ENCODE assay signal across 11 cellular contexts in the genomic region with DNA sequence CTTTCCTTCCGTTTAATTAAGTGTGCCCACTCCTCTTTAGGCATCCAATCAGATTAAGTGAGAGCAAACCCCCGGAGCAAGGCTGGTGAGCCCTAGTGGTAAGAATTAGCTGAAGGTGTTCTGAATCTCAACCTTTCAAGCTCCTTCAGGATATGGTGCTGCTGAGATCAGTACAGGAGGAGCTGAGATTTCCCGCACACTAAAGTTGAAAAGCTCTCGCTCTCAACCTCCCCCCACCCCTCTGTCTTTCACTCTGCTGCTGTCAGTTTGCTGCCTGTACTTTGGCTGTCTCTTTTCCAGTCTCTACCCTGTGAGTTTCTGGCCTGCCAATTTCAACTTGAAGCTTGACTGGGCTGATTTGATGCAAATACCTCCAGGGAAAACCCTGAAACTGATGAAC. TPM values are rescaled to one million over a fixed set of nuclear protein-coding genes. Genes with fewer than 3 reads are reported as not detected.
DNase-seq lines count a peak whose midpoint lies in the region; ATAC-seq, FAIRE-seq and TF ChIP-seq lines count a peak whose summit lies in the region.
"Had no signal": no experiment of that assay in that cellular context is flagged by ENCODE, and none has a peak within 500 bp of the region (broad histone marks: within the 10 kb centered on the region; RNA-seq: fewer than 3 reads in every experiment).

No MANE protein-coding gene starts in this region.

- H3K9me3 Mint-ChIP-seq in stimulated activated naive B cell treated with anti-CD40 and anti-IgM and Interleukin-4, amounts not matched to agents 10 μg/mL and 1 μg/mL and 100 μg/mL, for 72 hours = no peaks in the 10 kb centered on the region
- H3K9me3 Mint-ChIP-seq: activated CD4-positive, alpha-beta T cell treated with anti-CD3 and anti-CD28 coated beads, Interleukin-2, amount 10 ng/mL, durations not matched to agents 7 days and 5 days had no signal

- ATAC-seq in HepG2 (peak; percentile 46; the same call in 1 of the 3 replicates), HG02884 (IDR thresholded peaks at IDR 0.05; ENCODE audit: unreplicated experiment) (no peak), GM19467 (IDR thresholded peaks at IDR 0.05; ENCODE audit: unreplicated experiment) (no peak), HG02970 (IDR thresholded peaks at IDR 0.05; ENCODE audit: low FRiP score, unreplicated experiment) (no peak)
- ATAC-seq in stimulated activated naive B cell treated with anti-CD40 and anti-IgM and Interleukin-4, amounts not matched to agents 10 μg/mL and 1 μg/mL and 100 μg/mL, for 72 hours (replicated peaks) = no peak
- ATAC-seq: body of pancreas, PC-3 had no signal

- H3K27ac ChIP-seq in coronary artery = peak overlapping the region; percentile 83 to 93
- H3K27ac ChIP-seq in HepG2 (ENCODE audit: extremely low read length, insufficient read depth, low read length) = no peak overlapping the region
- H3K27ac ChIP-seq: body of pancreas had no signal

- no peaks in the 10 kb centered on the region for H3K9me2 ChIP-seq in Loucy (replicated peaks; ENCODE audit: low read depth, low read length)

- H3K9me3 ChIP-seq in Loucy (ENCODE audit: insufficient read depth, low read depth, low read length) (no peaks in the 10 kb centered on the region), HepG2 (ENCODE audit: low read length) (no peaks in the 10 kb centered on the region)
- H3K9me3 ChIP-seq: body of pancreas had no signal

- DNase-seq in coronary artery (ENCODE audit: low spot score) (no peak), HepG2 (ENCODE audit: low spot score) (no peak), GM19239 (ENCODE audit: insufficient read length, low spot score) (no peak)
- DNase-seq in stimulated activated naive B cell treated with anti-CD40 and anti-IgM and Interleukin-4, amounts not matched to agents 10 μg/mL and 1 μg/mL and 100 μg/mL, for 72 hours = no peak
- DNase-seq: activated CD4-positive, alpha-beta T cell treated with anti-CD3 and anti-CD28 coated beads, Interleukin-2, amount 10 ng/mL, durations not matched to agents 7 days and 5 days; body of pancreas; PC-3 had no signal

- peaks cover 8 to 13% of the 10 kb centered on the region in 2 donors for H3K36me3 Mint-ChIP-seq in stimulated activated naive B cell treated with anti-CD40 and anti-IgM and Interleukin-4, amounts not matched to agents 10 μg/mL and 1 μg/mL and 100 μg/mL, for 72 hours

- H3K4me1 ChIP-seq in Loucy (ENCODE audit: insufficient read depth, low read length, poor library complexity, severe bottlenecking) (peaks cover 26% of the 10 kb centered on the region), HepG2 (ENCODE audit: insufficient read depth, low read length) (no peaks in the 10 kb centered on the region)

- no peaks in the 10 kb centered on the region for H3K27me3 Mint-ChIP-seq in stimulated activated naive B cell treated with anti-CD40 and anti-IgM and Interleukin-4, amounts not matched to agents 10 μg/mL and 1 μg/mL and 100 μg/mL, for 72 hours

- peak overlapping the region; percentile 14 for H3K27ac Mint-ChIP-seq in stimulated activated naive B cell treated with anti-CD40 and anti-IgM and Interleukin-4, amounts not matched to agents 10 μg/mL and 1 μg/mL and 100 μg/mL, for 72 hours
- H3K27ac Mint-ChIP-seq: activated CD4-positive, alpha-beta T cell treated with anti-CD3 and anti-CD28 coated beads, Interleukin-2, amount 10 ng/mL, durations not matched to agents 7 days and 5 days had no signal

- BruUV-seq in HepG2 (replicated peaks; lab: Mats Ljungman, UMichigan) = no TSS peak

- H3F3A ChIP-seq in Loucy (ENCODE audit: low read depth) = no peaks in the 10 kb centered on the region

- H3K36me3 ChIP-seq in Loucy (ENCODE audit: insufficient read depth, low read length) (no peaks in the 10 kb centered on the region; the same call in 1 of the 2 replicates), HepG2 (replicated peaks in 1 of 2; ENCODE audit: control insufficient read depth in 1 of 2, insufficient read depth in 2 of 2, low read length in 2 of 2) (no peaks in the 10 kb centered on the region)

- 6% methylated on average over 4 of the region's 4 CpGs for WGBS in HepG2 (ENCODE audit: low lambda C conversion rate)

- H3K4me2 ChIP-seq in Loucy (ENCODE audit: low read depth, low read length, poor library complexity, severe bottlenecking) = no peak overlapping the region
- H3K4me2 ChIP-seq in HepG2 (ENCODE audit: low read depth, low read length) = no peak overlapping the region

- no peak for TF ChIP-seq RAD21 in HepG2 (CRISPR knock-in tag; IDR thresholded peaks at IDR 0.05)

- H3K4me1 Mint-ChIP-seq in stimulated activated naive B cell treated with anti-CD40 and anti-IgM and Interleukin-4, amounts not matched to agents 10 μg/mL and 1 μg/mL and 100 μg/mL, for 72 hours = peaks cover 44 to 59% of the 10 kb centered on the region in 2 donors
- H3K4me1 Mint-ChIP-seq: activated CD4-positive, alpha-beta T cell treated with anti-CD3 and anti-CD28 coated beads, Interleukin-2, amount 10 ng/mL, durations not matched to agents 7 days and 5 days had no signal

- TF ChIP-seq POLR2A in HepG2 (IDR thresholded peaks at IDR 0.05; ENCODE audit: insufficient read depth in 1 of 2, low read depth in 2 of 2, low read length in 2 of 2) = no peak

- TF ChIP-seq CTCF in Loucy (conservative IDR thresholded peaks at IDR 0.05; ENCODE audit: low read length) (0 out of 2 replicates have a peak, but pooled peaks have one; percentile 16), coronary artery (IDR thresholded peaks at IDR 0.05) (no peak), HepG2 (CRISPR knock-in tag; IDR thresholded peaks at IDR 0.05) (no peak)

- H4K20me1 ChIP-seq in Loucy (ENCODE audit: insufficient read depth, low read length, poor library complexity, severe bottlenecking) = peaks cover 14% of the 10 kb centered on the region
- H4K20me1 ChIP-seq in HepG2 (ENCODE audit: insufficient read depth, low read length) = no peaks in the 10 kb centered on the region

- H3K4me3 ChIP-seq in Loucy (ENCODE audit: low read length, poor library complexity, severe bottlenecking) (no peak overlapping the region), coronary artery (peak overlapping the region; percentile 56), HepG2 (replicated peaks in 1 of 3; ENCODE audit: insufficient read depth in 1 of 3, low read depth in 2 of 3, low read length in 3 of 3) (no peak overlapping the region)
- H3K4me3 ChIP-seq: body of pancreas had no signal

- peaks cover 52% of the 10 kb centered on the region for H3K79me2 ChIP-seq in Loucy (ENCODE audit: insufficient read depth, low read length)
- no peaks in the 10 kb centered on the region for H3K79me2 ChIP-seq in HepG2 (ENCODE audit: insufficient read depth, low read length)

- intact Hi-C loops in HepG2 (cut with micrococcal nuclease; ENCODE audit: unreplicated experiment) = no loop called here

- POLR2A ChIA-PET in HepG2 (lab: Yijun Ruan, JAX) = no interaction called here

- H3K4me3 Mint-ChIP-seq in stimulated activated naive B cell treated with anti-CD40 and anti-IgM and Interleukin-4, amounts not matched to agents 10 μg/mL and 1 μg/mL and 100 μg/mL, for 72 hours = no peak overlapping the region
- H3K4me3 Mint-ChIP-seq: activated CD4-positive, alpha-beta T cell treated with anti-CD3 and anti-CD28 coated beads, Interleukin-2, amount 10 ng/mL, durations not matched to agents 7 days and 5 days had no signal

- H2AFZ ChIP-seq in Loucy (ENCODE audit: low read length) (no peak overlapping the region), HepG2 (ENCODE audit: low read length) (no peak overlapping the region)

- H3K9ac ChIP-seq in Loucy (ENCODE audit: low read depth, low read length, poor library complexity, severe bottlenecking) (no peak overlapping the region), HepG2 (ENCODE audit: insufficient read depth, low read depth, low read length) (no peak overlapping the region)

- in situ Hi-C loops in HepG2 (cut with HindIII; ENCODE audit: extremely low pct_ligation_motif_present, low pct_unique_long_range_greater_than_20kb) = no loop called here

- TF ChIP-seq EP300 in HepG2 (IDR thresholded peaks at IDR 0.05; ENCODE audit: low read depth in 2 of 2, low read length in 2 of 2) (no peak), HepG2 (CRISPR knock-in tag; IDR thresholded peaks at IDR 0.05; ENCODE audit: borderline replicate concordance) (no peak)

- H3K27me3 ChIP-seq in Loucy (ENCODE audit: insufficient read depth, low read length, poor library complexity, severe bottlenecking) (no peaks in the 10 kb centered on the region), HepG2 (ENCODE audit: control insufficient read depth in 1 of 2, insufficient read depth in 2 of 2, low read length in 2 of 2) (peaks cover 0 to 23% of the 10 kb centered on the region in 2 experiments; a peak in 3 of 5 replicates)
- H3K27me3 ChIP-seq: body of pancreas had no signal

- CTCF ChIA-PET in HepG2 (lab: Yijun Ruan, JAX; ENCODE audit: low intra/inter-chr PET ratio, low total read pairs) = no interaction called here

- FAIRE-seq in HepG2 (lab: Jason Lieb, UNC) = no peak
- FAIRE-seq in GM19239 (lab: Jason Lieb, UNC) = no peak

RNA-seq across cellular contexts. Expression of a gene that starts 15.7 kb away (rescaled TPM):
- not detected in 2 replicates for total RNA-seq in HepG2 (2016; rRNA removed; fragmentation: Illumina TruSeq; extraction: Trizol)
- total RNA-seq in HepG2 (2016; cell fraction: cytosol; rRNA removed; fragmentation: Illumina TruSeq; extraction: Trizol; ENCODE audit: low read depth) = 0.09 TPM in 1 of 2 replicates, not detected in the other
- 0.04 TPM in 1 of 2 replicates, not detected in the other for total RNA-seq in HepG2 (2016; cell fraction: insoluble cytoplasmic fraction; rRNA removed; fragmentation: Illumina TruSeq; extraction: Trizol)
- not detected in 2 replicates for total RNA-seq in HepG2 (2016; cell fraction: membrane; rRNA removed; fragmentation: Illumina TruSeq; extraction: Trizol)
- 0.09 TPM in 1 of 2 replicates, not detected in the other for total RNA-seq in HepG2 (2016; cell fraction: nucleus; rRNA removed; fragmentation: Illumina TruSeq; extraction: Trizol)
- polyA plus RNA-seq in HepG2 (2011; rRNA removed) = 0.07 and 0.10 TPM in 2 replicates
- 0.03 and 0.05 TPM in 2 replicates for polyA plus RNA-seq in HepG2 (2011; cell fraction: cytosol; rRNA removed)
- polyA plus RNA-seq in HepG2 (2011; cell fraction: nucleus; rRNA removed) = 0.10 and 0.16 TPM in 2 replicates
- polyA plus RNA-seq in HepG2 (2012) = 0.11 TPM in 1 of 2 replicates, not detected in the other
- polyA plus RNA-seq in HepG2 (2016; cell fraction: cytosol; fragmentation: Illumina TruSeq; extraction: Trizol; ENCODE audit: low read depth) = not detected in 2 replicates
- 0.07 and 0.12 TPM in 2 replicates for polyA plus RNA-seq in HepG2 (2016; cell fraction: insoluble cytoplasmic fraction; fragmentation: Illumina TruSeq; extraction: Trizol; ENCODE audit: low read depth)
- not detected in 2 replicates for polyA plus RNA-seq in HepG2 (2016; cell fraction: membrane; fragmentation: Illumina TruSeq; extraction: Trizol; ENCODE audit: low read depth)
- polyA plus RNA-seq in HepG2 (2016; cell fraction: nucleus; fragmentation: Illumina TruSeq; extraction: Trizol; ENCODE audit: insufficient read depth, low read depth) = not detected in 2 replicates
- 0.84 and 11.3 TPM in 2 replicates for polyA minus RNA-seq in HepG2 (2011; rRNA and poly(A)+ RNA removed; ENCODE audit: low replicate concordance)
- polyA minus RNA-seq in HepG2 (2011; cell fraction: cytosol; rRNA and poly(A)+ RNA removed) = not detected in 2 replicates
- 0.13 and 0.62 TPM in 2 replicates for polyA minus RNA-seq in HepG2 (2011; cell fraction: nucleus; rRNA and poly(A)+ RNA removed)
